Comparison of ENCODE assay signal across 9 cellular contexts in the genomic region with DNA sequence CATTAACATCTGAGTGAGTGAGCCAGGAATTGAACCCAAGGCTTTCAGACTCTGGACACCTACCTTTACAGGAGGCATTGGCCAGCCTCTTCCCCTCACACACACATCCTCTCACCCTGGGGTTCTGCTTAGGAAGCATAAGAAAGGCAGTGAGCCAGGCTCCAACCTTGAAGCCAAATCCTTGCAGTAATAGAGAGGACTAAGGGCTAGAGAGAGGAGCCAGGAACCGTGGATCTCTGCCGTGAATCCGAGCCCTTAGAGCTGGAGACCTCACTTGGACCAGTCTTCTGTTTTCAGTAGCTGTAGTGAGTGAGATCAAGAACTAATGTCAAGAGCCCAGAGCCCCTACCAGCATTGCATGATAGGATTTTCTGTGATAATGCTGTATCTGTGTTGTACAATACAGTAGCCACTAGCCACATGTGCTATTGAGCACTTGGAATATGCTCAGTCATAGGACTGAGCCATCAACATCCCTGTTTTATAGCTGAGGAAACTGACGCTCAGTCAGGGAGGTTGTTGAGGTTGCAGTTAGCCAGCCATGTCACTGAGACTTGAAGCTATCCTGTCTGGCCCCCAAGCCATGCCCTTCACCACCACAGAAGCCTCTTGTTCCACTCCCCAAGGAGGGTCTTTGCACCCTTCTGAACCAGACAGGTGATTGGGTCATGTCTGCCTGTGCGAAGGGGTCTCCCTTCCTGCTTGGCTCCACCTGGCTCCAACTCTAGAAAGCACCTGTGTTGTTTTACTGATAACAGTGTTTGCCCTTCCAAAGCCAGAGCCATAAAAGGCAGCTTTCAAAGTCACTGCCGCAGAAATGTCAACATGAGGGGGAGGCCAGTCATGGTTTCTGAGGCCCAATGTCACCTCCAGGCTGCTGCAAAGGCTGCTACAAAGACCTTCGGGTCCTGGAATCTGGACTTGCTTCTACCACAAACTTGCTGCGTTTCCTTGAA.
DNase-seq lines count a peak whose midpoint lies in the region; ATAC-seq, FAIRE-seq and TF ChIP-seq lines count a peak whose summit lies in the region.
"Had no signal": no experiment of that assay in that cellular context is flagged by ENCODE, and none has a peak within 500 bp of the region (broad histone marks: within the 10 kb centered on the region; RNA-seq: fewer than 3 reads in every experiment).

No MANE protein-coding gene starts in this region.

- H3K4me3 ChIP-seq in lower lobe of right lung: no peak overlapping the region
- H3K4me3 ChIP-seq: SK-N-MC had no signal

- H3K36me3 Mint-ChIP-seq in activated naive CD4-positive, alpha-beta T cell treated with anti-CD3 and anti-CD28 coated beads, Interleukin-2, amount 50 U/mL, for 24 hours: no peaks in the 10 kb centered on the region
- no peaks in the 10 kb centered on the region for H3K36me3 Mint-ChIP-seq in activated CD8-positive, alpha-beta T cell treated with anti-CD3 and anti-CD28 coated beads for 36 hours (ENCODE audit: low read depth)

- no peaks in the 10 kb centered on the region for H3K27me3 Mint-ChIP-seq in activated naive CD4-positive, alpha-beta T cell treated with anti-CD3 and anti-CD28 coated beads, Interleukin-2, amount 50 U/mL, for 24 hours
- no peaks in the 10 kb centered on the region for H3K27me3 Mint-ChIP-seq in activated CD8-positive, alpha-beta T cell treated with anti-CD3 and anti-CD28 coated beads for 36 hours

- H3K9me3 Mint-ChIP-seq in activated naive CD4-positive, alpha-beta T cell treated with anti-CD3 and anti-CD28 coated beads, Interleukin-2, amount 50 U/mL, for 24 hours: no peaks in the 10 kb centered on the region
- H3K9me3 Mint-ChIP-seq in activated CD8-positive, alpha-beta T cell treated with anti-CD3 and anti-CD28 coated beads for 36 hours: no peaks in the 10 kb centered on the region

- intact Hi-C loops in activated CD8-positive, alpha-beta T cell treated with anti-CD3 and anti-CD28 coated beads for 36 hours (cut with micrococcal nuclease): no loop called here
- intact Hi-C loops in lower lobe of right lung (cut with DNase I): no loop called here

- H3K9me3 ChIP-seq in lower lobe of right lung: no peaks in the 10 kb centered on the region

- H3K36me3 ChIP-seq in lower lobe of right lung: no peaks in the 10 kb centered on the region

- no peak for DNase-seq in activated naive CD4-positive, alpha-beta T cell treated with anti-CD3 and anti-CD28 coated beads, Interleukin-2, amount 50 U/mL, for 16 hours
- peak; percentile 62 for DNase-seq in activated CD8-positive, alpha-beta T cell treated with anti-CD3 and anti-CD28 coated beads for 36 hours
- DNase-seq in lower lobe of right lung (no peak), urothelium cell line (ENCODE audit: low spot score) (no peak), AG20443 (ENCODE audit: low spot score) (no peak), GM19239 (ENCODE audit: insufficient read length, low spot score) (no peak)

- FAIRE-seq in urothelium cell line (lab: Jason Lieb, UNC): no peak
- no peak for FAIRE-seq in GM19239 (lab: Jason Lieb, UNC)

- ATAC-seq in activated CD8-positive, alpha-beta T cell treated with anti-CD3 and anti-CD28 coated beads for 36 hours: peak; percentile 68
- ATAC-seq in lower lobe of right lung (peak; percentile 70 to 85), HG03139 (IDR thresholded peaks at IDR 0.05; ENCODE audit: unreplicated experiment) (no peak)

- peak overlapping the region; percentile 59 for H3K27ac ChIP-seq in lower lobe of right lung
- H3K27ac ChIP-seq: SK-N-MC had no signal

- peaks cover 42% of the 10 kb centered on the region for H3K4me1 Mint-ChIP-seq in activated naive CD4-positive, alpha-beta T cell treated with anti-CD3 and anti-CD28 coated beads, Interleukin-2, amount 50 U/mL, for 24 hours
- peaks cover 45% of the 10 kb centered on the region for H3K4me1 Mint-ChIP-seq in activated CD8-positive, alpha-beta T cell treated with anti-CD3 and anti-CD28 coated beads for 36 hours (ENCODE audit: low read depth)

- no peak for TF ChIP-seq CTCF in activated CD8-positive, alpha-beta T cell treated with anti-CD3 and anti-CD28 coated beads for 36 hours (IDR thresholded peaks at IDR 0.05)
- no peak for TF ChIP-seq CTCF in lower lobe of right lung (IDR thresholded peaks at IDR 0.05)

- no peaks in the 10 kb centered on the region for H3K27me3 ChIP-seq in lower lobe of right lung (ENCODE audit: low read depth)

- POLR2A ChIA-PET in activated CD8-positive, alpha-beta T cell treated with anti-CD3 and anti-CD28 coated beads for 36 hours (lab: Charles Lee): interaction anchor here (0.8 to 1.4 kb wide), 2 partner anchors 8 to 69 kb away, joined by 3 to 6 read pairs; no protein-coding TSS in a partner anchor

- CTCF ChIA-PET in activated CD8-positive, alpha-beta T cell treated with anti-CD3 and anti-CD28 coated beads for 36 hours (lab: Charles Lee): interaction anchor here (0.9 kb wide), 1 partner anchor 18 kb away, joined by 4 read pairs; no protein-coding TSS in a partner anchor

- peak overlapping the region; percentile 37 for H3K4me3 Mint-ChIP-seq in activated naive CD4-positive, alpha-beta T cell treated with anti-CD3 and anti-CD28 coated beads, Interleukin-2, amount 50 U/mL, for 24 hours
- H3K4me3 Mint-ChIP-seq in activated CD8-positive, alpha-beta T cell treated with anti-CD3 and anti-CD28 coated beads for 36 hours: no peak overlapping the region

- no peak overlapping the region for H3K27ac Mint-ChIP-seq in activated naive CD4-positive, alpha-beta T cell treated with anti-CD3 and anti-CD28 coated beads, Interleukin-2, amount 50 U/mL, for 24 hours
- peak overlapping the region; percentile 30 for H3K27ac Mint-ChIP-seq in activated CD8-positive, alpha-beta T cell treated with anti-CD3 and anti-CD28 coated beads for 36 hours

- H3K4me1 ChIP-seq in lower lobe of right lung: peaks cover 64% of the 10 kb centered on the region
